Comparison of ENCODE assay signal across 27 cellular contexts in genomic region chr7:24570983-24571382, GRCh38. TPM values are rescaled to one million over a fixed set of nuclear protein-coding genes. Genes with fewer than 3 reads are reported as not detected.
DNase-seq lines count a peak whose midpoint lies in the region; ATAC-seq, FAIRE-seq and TF ChIP-seq lines count a peak whose summit lies in the region.
"Had no signal": no experiment of that assay in that cellular context is flagged by ENCODE, and none has a peak within 500 bp of the region (broad histone marks: within the 10 kb centered on the region; RNA-seq: fewer than 3 reads in every experiment).

No MANE protein-coding gene starts in this region.

- H3K79me2 ChIP-seq in K562 (ENCODE audit: control insufficient read depth, insufficient read depth, low read length): peaks cover 23% of the 10 kb centered on the region

- 0% methylated on average over 2 of the region's 2 CpGs for WGBS in K562 (ENCODE audit: insufficient coverage, low coverage, missing lambda C conversion rate)
- WGBS in prostate gland: 47% methylated on average over 2 of the region's 2 CpGs

- H3K4me3 ChIP-seq in K562 (no peak overlapping the region), prostate gland (no peak overlapping the region)
- H3K4me3 ChIP-seq: A549; BLaER1 treated with 17β-estradiol and CSF1 and Interleukin-3, amounts not matched to agents 10 nM and 100 nM; GM12878; GM23338; HAP-1 had no signal

- no peak for TF ChIP-seq RAD21 in K562 (CRISPR knock-in tag; conservative IDR thresholded peaks at IDR 0.05 in 1 of 2, IDR thresholded peaks at IDR 0.05 in 1 of 2)

- no peak overlapping the region for H3K9ac ChIP-seq in K562 (ENCODE audit: insufficient read depth in 1 of 2, low read depth in 2 of 2, low read length in 2 of 2)
- H3K9ac ChIP-seq: BLaER1 treated with 17β-estradiol and CSF1 and Interleukin-3, amounts not matched to agents 10 nM and 100 nM had no signal

- POLR2A ChIA-PET in K562 (lab: Yijun Ruan, JAX): no interaction called here

- H3K27ac Mint-ChIP-seq in natural killer cell (no peak overlapping the region), neural crest cell (ENCODE audit: unreplicated experiment) (no peak overlapping the region)
- H3K27ac Mint-ChIP-seq in natural killer cell treated with Interleukin-12 subunit alpha and Interleukin-12 subunit beta and Interleukin-15 and Interleukin-18, amount 100 ng/mL, for 72 hours: no peak overlapping the region
- H3K27ac Mint-ChIP-seq: CD14-positive monocyte, GM23338, HFFc6 had no signal

- in situ Hi-C loops in K562 (cut with MboI): no loop called here

- H3K9me1 ChIP-seq in K562 (ENCODE audit: control insufficient read depth, insufficient read depth, low read length): no peaks in the 10 kb centered on the region

- TF ChIP-seq POLR2A in K562 (conservative IDR thresholded peaks at IDR 0.05): no peak
- no peak for TF ChIP-seq POLR2A in prostate gland (IDR thresholded peaks at IDR 0.05)

- H3K27me3 ChIP-seq in K562 (ENCODE audit: control insufficient read depth in 2 of 2, insufficient read depth in 2 of 2, low read length in 2 of 2): peaks cover 2 to 6% of the 10 kb centered on the region in 2 experiments; a peak in 3 of 5 replicates
- no peaks in the 10 kb centered on the region for H3K27me3 ChIP-seq in prostate gland (replicated peaks; ENCODE audit: insufficient read depth)

- TF ChIP-seq EP300 in K562 (IDR thresholded peaks at IDR 0.05; ENCODE audit: low read length): no peak

- no peak overlapping the region for H2AFZ ChIP-seq in K562 (ENCODE audit: low read depth, low read length)
- H2AFZ ChIP-seq: GM23338 had no signal

- H3K36me3 ChIP-seq in K562 (ENCODE audit: control insufficient read depth, insufficient read depth, low read length) (no peaks in the 10 kb centered on the region), prostate gland (no peaks in the 10 kb centered on the region)
- H3K36me3 ChIP-seq: BE2C; BLaER1 treated with 17β-estradiol and CSF1 and Interleukin-3, amounts not matched to agents 10 nM and 100 nM; HAP-1 had no signal

- H3K4me1 Mint-ChIP-seq in natural killer cell: peaks cover 19 to 21% of the 10 kb centered on the region in 2 donors
- peaks cover 18 to 24% of the 10 kb centered on the region in 2 donors for H3K4me1 Mint-ChIP-seq in natural killer cell treated with Interleukin-12 subunit alpha and Interleukin-12 subunit beta and Interleukin-15 and Interleukin-18, amount 100 ng/mL, for 72 hours (ENCODE audit: low read depth in 2 of 2)
- peaks cover 14% of the 10 kb centered on the region for H3K4me1 Mint-ChIP-seq in neural crest cell

- no peak overlapping the region for H3K4me2 ChIP-seq in K562 (ENCODE audit: insufficient read depth, low read length)
- H3K4me2 ChIP-seq: A549; BLaER1 treated with 17β-estradiol and CSF1 and Interleukin-3, amounts not matched to agents 10 nM and 100 nM had no signal

- H3K4me1 ChIP-seq in K562 (replicated peaks in 1 of 2; ENCODE audit: control insufficient read depth in 2 of 2, insufficient read depth in 2 of 2, low read length in 2 of 2): peaks cover 5 to 11% of the 10 kb centered on the region in 2 experiments; a peak in 4 of 5 replicates
- peaks cover 4% of the 10 kb centered on the region for H3K4me1 ChIP-seq in prostate gland (replicated peaks)
- H3K4me1 ChIP-seq: BE2C had no signal

- CTCF ChIA-PET in K562 (lab: Yijun Ruan, JAX; ENCODE audit: low intra/inter-chr PET ratio): no interaction called here

- H3K36me3 Mint-ChIP-seq in natural killer cell: no peaks in the 10 kb centered on the region
- no peaks in the 10 kb centered on the region for H3K36me3 Mint-ChIP-seq in natural killer cell treated with Interleukin-12 subunit alpha and Interleukin-12 subunit beta and Interleukin-15 and Interleukin-18, amount 100 ng/mL, for 72 hours
- no peaks in the 10 kb centered on the region for H3K36me3 Mint-ChIP-seq in neural crest cell (ENCODE audit: low read depth)

- H3K4me3 Mint-ChIP-seq in natural killer cell: peak overlapping the region; percentile 66
- H3K4me3 Mint-ChIP-seq in natural killer cell treated with Interleukin-12 subunit alpha and Interleukin-12 subunit beta and Interleukin-15 and Interleukin-18, amount 100 ng/mL, for 72 hours: no peak overlapping the region
- H3K4me3 Mint-ChIP-seq in neural crest cell: peak overlapping the region; percentile 95
- H3K4me3 Mint-ChIP-seq: GM23338, HFFc6 had no signal

- TF ChIP-seq CTCF in natural killer cell (IDR thresholded peaks at IDR 0.05) (no peak), K562 (IDR thresholded peaks at IDR 0.05 in 2 of 3, conservative IDR thresholded peaks at IDR 0.05 in 1 of 3; ENCODE audit: insufficient read depth in 2 of 3, low read depth in 1 of 3, low read length in 3 of 3) (no peak), neural crest cell (conservative IDR thresholded peaks at IDR 0.05) (no peak), prostate gland (IDR thresholded peaks at IDR 0.05) (no peak)

- H3K9me3 ChIP-seq in K562 (replicated peaks; ENCODE audit: control insufficient read depth, insufficient read depth, low read depth, low read length) (no peaks in the 10 kb centered on the region), prostate gland (no peaks in the 10 kb centered on the region)
- H3K9me3 ChIP-seq: A549; BE2C; BLaER1 treated with 17β-estradiol and CSF1 and Interleukin-3, amounts not matched to agents 10 nM and 100 nM; HAP-1 had no signal

- intact Hi-C loops in natural killer cell (cut with micrococcal nuclease) (loop anchor here (5.0 kb wide), 2 partner anchors 129 to 279 kb away; no protein-coding TSS in a partner anchor), K562 (cut with micrococcal nuclease) (no loop called here), prostate gland (cut with DNase I) (no loop called here)

- H3K27ac ChIP-seq in K562 (ENCODE audit: extremely low read depth, low read depth, low read length) (no peak overlapping the region), prostate gland (no peak overlapping the region)
- H3K27ac ChIP-seq: A549; BLaER1 treated with 17β-estradiol and CSF1 and Interleukin-3, amounts not matched to agents 10 nM and 100 nM had no signal

- H3K9me3 Mint-ChIP-seq in natural killer cell (no peaks in the 10 kb centered on the region), neural crest cell (no peaks in the 10 kb centered on the region)
- no peaks in the 10 kb centered on the region for H3K9me3 Mint-ChIP-seq in natural killer cell treated with Interleukin-12 subunit alpha and Interleukin-12 subunit beta and Interleukin-15 and Interleukin-18, amount 100 ng/mL, for 72 hours
- H3K9me3 Mint-ChIP-seq: CD4-positive, alpha-beta T cell; CD8-positive, alpha-beta memory T cell; GM23338; HFFc6 had no signal

- H4K20me1 ChIP-seq in K562 (replicated peaks; ENCODE audit: control insufficient read depth, insufficient read depth, low read length): no peaks in the 10 kb centered on the region

- ATAC-seq in natural killer cell (no peak), K562 (no peak), HG02759 (IDR thresholded peaks at IDR 0.05; ENCODE audit: unreplicated experiment) (no peak)
- no peak for ATAC-seq in natural killer cell treated with Interleukin-12 subunit alpha and Interleukin-12 subunit beta and Interleukin-15 and Interleukin-18, amount 100 ng/mL, for 72 hours
- ATAC-seq: A549, GM12878, GM23338 had no signal

- no TSS peak for BruUV-seq in K562 (replicated peaks; lab: Mats Ljungman, UMichigan)

- peaks cover 24 to 28% of the 10 kb centered on the region in 2 donors for H3K27me3 Mint-ChIP-seq in natural killer cell (ENCODE audit: low read depth in 2 of 2)
- peaks cover 24 to 43% of the 10 kb centered on the region in 2 donors for H3K27me3 Mint-ChIP-seq in natural killer cell treated with Interleukin-12 subunit alpha and Interleukin-12 subunit beta and Interleukin-15 and Interleukin-18, amount 100 ng/mL, for 72 hours
- H3K27me3 Mint-ChIP-seq in neural crest cell (ENCODE audit: low read depth): peaks cover 47% of the 10 kb centered on the region
- H3K27me3 Mint-ChIP-seq: CD4-positive, alpha-beta T cell had no signal

- no peak for DNase-seq in natural killer cell
- DNase-seq in natural killer cell treated with Interleukin-12 subunit alpha and Interleukin-12 subunit beta and Interleukin-15 and Interleukin-18, amount 100 ng/mL, for 72 hours (ENCODE audit: low spot score): no peak
- DNase-seq in K562 (ENCODE audit: extremely low read depth in 1 of 4, low spot score in 3 of 4): no peak
- DNase-seq in neural crest cell (ENCODE audit: low read depth, low spot score): no peak
- DNase-seq in NCI-H128 (lab: John Stamatoyannopoulos, UW; ENCODE audit: unreplicated experiment): no peak
- no peak for DNase-seq in prostate gland (ENCODE audit: low spot score)
- DNase-seq: 8988T; ACHN; AML-193; BE2C; CD4-positive, alpha-beta T cell; CD8-positive, alpha-beta memory T cell; DMS 273 treated with DMSO at 0.1 percent for 48 hours; DMS79; EL; GDM1; HFFc6 had no signal

- FAIRE-seq in K562 (lab: Jason Lieb, UNC): no peak
- FAIRE-seq: A549, D721Med, GM12878, GM18507, H54 had no signal

TF ChIP-seq in K562, 482 proteins besides CTCF, POLR2A, EP300 and RAD21 (continues in another document):
- TF ChIP-seq HNRNPL (IDR thresholded peaks at IDR 0.05; ENCODE audit: low read depth, low read length) (no peak), EWSR1 (IDR thresholded peaks at IDR 0.05; ENCODE audit: borderline replicate concordance, low read depth, partially characterized antibody) (no peak)

RNA-seq across cellular contexts. Expression of gene PALS2, which starts 2.3 kb away (rescaled TPM):
- total RNA-seq in natural killer cell (10 to 100 TPM; 15.2 to 16.3 (median 15.4) TPM), K562 (2014; rRNA removed) (10.6 and 10.8 TPM in 2 replicates), K562 (2014; rRNA removed; fragmentation: Illumina TruSeq; extraction: Trizol) (23.1 and 26.9 TPM in 2 replicates), K562 (2015; rRNA removed; fragmentation: Illumina TruSeq; extraction: Trizol) (17.6 and 17.7 TPM in 2 replicates), K562 (2021) (30.4 and 35.0 TPM in 2 replicates), neural crest cell (35.8 and 37.9 TPM in 2 replicates), prostate gland (10 to 100 TPM; 13.3 to 20.4 TPM)
- 10 to 100 TPM; 12.7 to 13.7 TPM for total RNA-seq in natural killer cell treated with Interleukin-12 subunit alpha and Interleukin-12 subunit beta and Interleukin-15 and Interleukin-18, amount 100 ng/mL, for 72 hours
- 7.4 and 46.8 TPM in 2 replicates for total RNA-seq in K562 (2011; cell fraction: chromatin; rRNA removed; ENCODE audit: low replicate concordance)
- total RNA-seq in K562 (2011; cell fraction: nucleolus; rRNA removed): 3.7 and 6.4 TPM in 2 replicates
- total RNA-seq in K562 (2011; cell fraction: nucleoplasm; rRNA removed): 14.3 and 25.1 TPM in 2 replicates
- polyA plus RNA-seq in K562 (2011; rRNA removed) (14.4 and 20.2 TPM in 2 replicates), K562 (2014; fragmentation: Illumina TruSeq; extraction: Trizol) (15.8 and 17.5 TPM in 2 replicates), K562 (2014; fragmentation: Nextera tagmentation; extraction: Ambion mirVana) (1 to 10 TPM; 5.9 to 7.2 TPM), K562 (2014; rRNA removed) (11.6 and 18.9 TPM in 2 replicates)
- 2.9 and 5.6 TPM in 2 replicates for polyA plus RNA-seq in K562 (2011; cell fraction: cytosol; rRNA removed)
- polyA plus RNA-seq in K562 (2011; cell fraction: nucleus; rRNA removed): 5.3 and 7.9 TPM in 2 replicates
- 8.7 and 13.3 TPM in 2 replicates for polyA plus RNA-seq in K562 (2012)
- polyA minus RNA-seq in K562 (2011; rRNA and poly(A)+ RNA removed): 53.0 and 69.7 TPM in 2 replicates
- polyA minus RNA-seq in K562 (2011; cell fraction: cytosol; rRNA and poly(A)+ RNA removed): 19.5 and 19.7 TPM in 2 replicates
- 9.0 and 16.4 TPM in 2 replicates for polyA minus RNA-seq in K562 (2011; cell fraction: nucleus; rRNA and poly(A)+ RNA removed)
